ENCODE assay signal across 2 cellular contexts in the genomic region with DNA sequence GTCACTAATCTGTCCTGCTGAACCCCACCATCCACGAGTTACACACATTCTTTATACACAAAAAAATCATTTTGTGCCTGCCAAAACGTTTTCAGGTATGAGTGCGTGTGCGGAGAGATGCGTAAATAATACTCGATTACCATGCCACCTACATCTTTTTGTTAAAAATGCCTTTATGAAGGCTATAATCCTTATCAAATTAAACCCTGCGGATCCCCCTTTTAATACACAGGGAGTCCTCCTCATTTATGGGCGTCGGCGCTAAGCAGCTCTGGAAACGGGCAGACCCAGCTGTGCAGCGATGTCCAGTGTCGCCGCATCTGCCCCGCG.
TF ChIP-seq lines count a peak whose summit lies in the region.

No MANE protein-coding gene starts in this region.

TF ChIP-seq in SK-N-SH, 30 proteins besides CTCF, POLR2A, EP300 and RAD21 (continued from another document):
- TF ChIP-seq, protein P1, sequence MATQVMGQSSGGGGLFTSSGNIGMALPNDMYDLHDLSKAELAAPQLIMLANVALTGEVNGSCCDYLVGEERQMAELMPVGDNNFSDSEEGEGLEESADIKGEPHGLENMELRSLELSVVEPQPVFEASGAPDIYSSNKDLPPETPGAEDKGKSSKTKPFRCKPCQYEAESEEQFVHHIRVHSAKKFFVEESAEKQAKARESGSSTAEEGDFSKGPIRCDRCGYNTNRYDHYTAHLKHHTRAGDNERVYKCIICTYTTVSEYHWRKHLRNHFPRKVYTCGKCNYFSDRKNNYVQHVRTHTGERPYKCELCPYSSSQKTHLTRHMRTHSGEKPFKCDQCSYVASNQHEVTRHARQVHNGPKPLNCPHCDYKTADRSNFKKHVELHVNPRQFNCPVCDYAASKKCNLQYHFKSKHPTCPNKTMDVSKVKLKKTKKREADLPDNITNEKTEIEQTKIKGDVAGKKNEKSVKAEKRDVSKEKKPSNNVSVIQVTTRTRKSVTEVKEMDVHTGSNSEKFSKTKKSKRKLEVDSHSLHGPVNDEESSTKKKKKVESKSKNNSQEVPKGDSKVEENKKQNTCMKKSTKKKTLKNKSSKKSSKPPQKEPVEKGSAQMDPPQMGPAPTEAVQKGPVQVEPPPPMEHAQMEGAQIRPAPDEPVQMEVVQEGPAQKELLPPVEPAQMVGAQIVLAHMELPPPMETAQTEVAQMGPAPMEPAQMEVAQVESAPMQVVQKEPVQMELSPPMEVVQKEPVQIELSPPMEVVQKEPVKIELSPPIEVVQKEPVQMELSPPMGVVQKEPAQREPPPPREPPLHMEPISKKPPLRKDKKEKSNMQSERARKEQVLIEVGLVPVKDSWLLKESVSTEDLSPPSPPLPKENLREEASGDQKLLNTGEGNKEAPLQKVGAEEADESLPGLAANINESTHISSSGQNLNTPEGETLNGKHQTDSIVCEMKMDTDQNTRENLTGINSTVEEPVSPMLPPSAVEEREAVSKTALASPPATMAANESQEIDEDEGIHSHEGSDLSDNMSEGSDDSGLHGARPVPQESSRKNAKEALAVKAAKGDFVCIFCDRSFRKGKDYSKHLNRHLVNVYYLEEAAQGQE (IDR thresholded peaks at IDR 0.05; ENCODE audit: low read depth, low read length) = no peak
- TF ChIP-seq JUND (IDR thresholded peaks at IDR 0.05) = no peak
- TF ChIP-seq GABPA (IDR thresholded peaks at IDR 0.05; ENCODE audit: low read depth) = no peak
- TF ChIP-seq RCOR1 (IDR thresholded peaks at IDR 0.05; ENCODE audit: low read length) = no peak
- TF ChIP-seq CHD2 (IDR thresholded peaks at IDR 0.05; ENCODE audit: low read length, partially characterized antibody) = no peak
- TF ChIP-seq TCF12 (IDR thresholded peaks at IDR 0.05) = no peak
- TF ChIP-seq MEF2A (IDR thresholded peaks at IDR 0.05; ENCODE audit: borderline replicate concordance, low read depth) = no peak

TF ChIP-seq in SK-N-SH treated with all-trans-retinoic acid at 6 μM for 48 hours, 23 proteins besides CTCF, POLR2A, EP300 and RAD21 (continued from another document):
- TF ChIP-seq, protein P2, sequence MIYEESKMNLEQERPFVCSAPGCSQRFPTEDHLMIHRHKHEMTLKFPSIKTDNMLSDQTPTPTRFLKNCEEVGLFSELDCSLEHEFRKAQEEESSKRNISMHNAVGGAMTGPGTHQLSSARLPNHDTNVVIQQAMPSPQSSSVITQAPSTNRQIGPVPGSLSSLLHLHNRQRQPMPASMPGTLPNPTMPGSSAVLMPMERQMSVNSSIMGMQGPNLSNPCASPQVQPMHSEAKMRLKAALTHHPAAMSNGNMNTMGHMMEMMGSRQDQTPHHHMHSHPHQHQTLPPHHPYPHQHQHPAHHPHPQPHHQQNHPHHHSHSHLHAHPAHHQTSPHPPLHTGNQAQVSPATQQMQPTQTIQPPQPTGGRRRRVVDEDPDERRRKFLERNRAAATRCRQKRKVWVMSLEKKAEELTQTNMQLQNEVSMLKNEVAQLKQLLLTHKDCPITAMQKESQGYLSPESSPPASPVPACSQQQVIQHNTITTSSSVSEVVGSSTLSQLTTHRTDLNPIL (CRISPR knock-in tag; IDR thresholded peaks at IDR 0.05; ENCODE audit: low read depth) = no peak
- TF ChIP-seq, protein P3, sequence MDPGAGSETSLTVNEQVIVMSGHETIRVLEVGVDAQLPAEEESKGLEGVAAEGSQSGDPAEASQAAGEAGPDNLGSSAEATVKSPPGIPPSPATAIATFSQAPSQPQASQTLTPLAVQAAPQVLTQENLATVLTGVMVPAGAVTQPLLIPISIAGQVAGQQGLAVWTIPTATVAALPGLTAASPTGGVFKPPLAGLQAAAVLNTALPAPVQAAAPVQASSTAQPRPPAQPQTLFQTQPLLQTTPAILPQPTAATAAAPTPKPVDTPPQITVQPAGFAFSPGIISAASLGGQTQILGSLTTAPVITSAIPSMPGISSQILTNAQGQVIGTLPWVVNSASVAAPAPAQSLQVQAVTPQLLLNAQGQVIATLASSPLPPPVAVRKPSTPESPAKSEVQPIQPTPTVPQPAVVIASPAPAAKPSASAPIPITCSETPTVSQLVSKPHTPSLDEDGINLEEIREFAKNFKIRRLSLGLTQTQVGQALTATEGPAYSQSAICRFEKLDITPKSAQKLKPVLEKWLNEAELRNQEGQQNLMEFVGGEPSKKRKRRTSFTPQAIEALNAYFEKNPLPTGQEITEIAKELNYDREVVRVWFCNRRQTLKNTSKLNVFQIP (CRISPR knock-in tag; IDR thresholded peaks at IDR 0.05; ENCODE audit: borderline replicate concordance, low read depth) = no peak
- TF ChIP-seq ZNF8 (CRISPR knock-in tag; IDR thresholded peaks at IDR 0.05) (no peak), ZFP30 (CRISPR knock-in tag; IDR thresholded peaks at IDR 0.05) (no peak), ZFP3 (CRISPR knock-in tag; IDR thresholded peaks at IDR 0.05) (no peak), RARB (CRISPR knock-in tag; IDR thresholded peaks at IDR 0.05) (no peak)
- TF ChIP-seq, protein P4, sequence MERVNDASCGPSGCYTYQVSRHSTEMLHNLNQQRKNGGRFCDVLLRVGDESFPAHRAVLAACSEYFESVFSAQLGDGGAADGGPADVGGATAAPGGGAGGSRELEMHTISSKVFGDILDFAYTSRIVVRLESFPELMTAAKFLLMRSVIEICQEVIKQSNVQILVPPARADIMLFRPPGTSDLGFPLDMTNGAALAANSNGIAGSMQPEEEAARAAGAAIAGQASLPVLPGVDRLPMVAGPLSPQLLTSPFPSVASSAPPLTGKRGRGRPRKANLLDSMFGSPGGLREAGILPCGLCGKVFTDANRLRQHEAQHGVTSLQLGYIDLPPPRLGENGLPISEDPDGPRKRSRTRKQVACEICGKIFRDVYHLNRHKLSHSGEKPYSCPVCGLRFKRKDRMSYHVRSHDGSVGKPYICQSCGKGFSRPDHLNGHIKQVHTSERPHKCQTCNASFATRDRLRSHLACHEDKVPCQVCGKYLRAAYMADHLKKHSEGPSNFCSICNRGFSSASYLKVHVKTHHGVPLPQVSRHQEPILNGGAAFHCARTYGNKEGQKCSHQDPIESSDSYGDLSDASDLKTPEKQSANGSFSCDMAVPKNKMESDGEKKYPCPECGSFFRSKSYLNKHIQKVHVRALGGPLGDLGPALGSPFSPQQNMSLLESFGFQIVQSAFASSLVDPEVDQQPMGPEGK (CRISPR knock-in tag; IDR thresholded peaks at IDR 0.05; ENCODE audit: borderline replicate concordance) = no peak
TF ChIP-seq in SK-N-SH treated with all-trans-retinoic acid at 6 μM for 48 hours: peak in this region for 0.
